19 cellular contexts compared by ENCODE assay signal in genomic region chr12:116945901-116946550, GRCh38. TPM values are rescaled to one million over a fixed set of nuclear protein-coding genes. Genes with fewer than 3 reads are reported as not detected.
DNase-seq lines count a peak whose midpoint lies in the region; ATAC-seq and TF ChIP-seq lines count a peak whose summit lies in the region.
"Had no signal": no experiment of that assay in that cellular context is flagged by ENCODE, and none has a peak within 500 bp of the region (broad histone marks: within the 10 kb centered on the region; RNA-seq: fewer than 3 reads in every experiment).

No MANE protein-coding gene starts in this region.

- no peak for TF ChIP-seq EP300 in neural cell (conservative IDR thresholded peaks at IDR 0.05; ENCODE audit: poor library complexity, severe bottlenecking)

- TF ChIP-seq CTCF in neural cell (IDR thresholded peaks at IDR 0.05; ENCODE audit: poor library complexity, severe bottlenecking) (no peak), mammary epithelial cell (conservative IDR thresholded peaks at IDR 0.05 in 1 of 2, IDR thresholded peaks at IDR 0.05 in 1 of 2; ENCODE audit: extremely low read depth in 1 of 2, insufficient read depth in 1 of 2, low read depth in 1 of 2, low read length in 2 of 2) (no peak)

- no peak overlapping the region for H3K4me2 ChIP-seq in neural cell (ENCODE audit: low read length)
- H3K4me2 ChIP-seq in mammary epithelial cell (ENCODE audit: insufficient read depth, low read depth, low read length): no peak overlapping the region
- H3K4me2 ChIP-seq: A549, GM23338 had no signal

- no peaks in the 10 kb centered on the region for H3F3A ChIP-seq in neural cell (ENCODE audit: insufficient read depth, low read length, poor library complexity, severe bottlenecking)

- CTCF ChIA-PET in mammary epithelial cell (lab: Charles Lee; ENCODE audit: low non-redundant PET): no interaction called here

- H2AFZ ChIP-seq in neural cell (ENCODE audit: low read depth, low read length): no peak overlapping the region
- no peak overlapping the region for H2AFZ ChIP-seq in mammary epithelial cell (ENCODE audit: low read depth, low read length)
- H2AFZ ChIP-seq: GM23338 had no signal

- H3K4me3 ChIP-seq in neural cell (ENCODE audit: low read length) (no peak overlapping the region), mammary epithelial cell (replicated peaks in 1 of 3; ENCODE audit: insufficient read depth in 1 of 3, low read depth in 2 of 3, low read length in 3 of 3) (no peak overlapping the region)
- H3K4me3 ChIP-seq: A549, GM23338 had no signal

- no peak overlapping the region for H3K9ac ChIP-seq in neural cell (ENCODE audit: low read length)
- no peak overlapping the region for H3K9ac ChIP-seq in mammary epithelial cell (ENCODE audit: insufficient read depth, low read length)

- no peaks in the 10 kb centered on the region for H3K4me1 ChIP-seq in mammary epithelial cell (ENCODE audit: insufficient read depth, low read length)
- H3K4me1 ChIP-seq: A549 had no signal

- WGBS in mammary epithelial cell (ENCODE audit: low coverage, missing lambda C conversion rate): 94% methylated on average over 5 of the region's 9 CpGs

- no peaks in the 10 kb centered on the region for H4K20me1 ChIP-seq in neural cell (ENCODE audit: insufficient read depth)
- no peaks in the 10 kb centered on the region for H4K20me1 ChIP-seq in mammary epithelial cell (ENCODE audit: insufficient read depth, low read length)

- TF ChIP-seq RAD21 in neural cell (conservative IDR thresholded peaks at IDR 0.05): no peak

- H3K27me3 ChIP-seq in neural cell (ENCODE audit: insufficient read depth, low read depth, low read length) (no peaks in the 10 kb centered on the region), mammary epithelial cell (ENCODE audit: insufficient read depth, low read length) (no peaks in the 10 kb centered on the region)

- peaks cover 6% of the 10 kb centered on the region for H3K36me3 ChIP-seq in neural cell (ENCODE audit: insufficient read depth, low read length)
- no peaks in the 10 kb centered on the region for H3K36me3 ChIP-seq in mammary epithelial cell (ENCODE audit: insufficient read depth, low read length)

- in situ Hi-C loops in mammary epithelial cell (cut with MboI; ENCODE audit: low sequenced_read_pairs in 2 of 2): no loop called here

- no peak for ATAC-seq in GM19452 (IDR thresholded peaks at IDR 0.05; ENCODE audit: unreplicated experiment)
- ATAC-seq: A549, GM23338, HepG2 had no signal

- dilution Hi-C loops in mammary epithelial cell (cut with HindIII; ENCODE audit: low sequenced_read_pairs): no loop called here

- no peaks in the 10 kb centered on the region for H3K9me2 ChIP-seq in neural cell (ENCODE audit: insufficient read depth, low read length)

- no peaks in the 10 kb centered on the region for H3K79me2 ChIP-seq in neural cell (replicated peaks; ENCODE audit: insufficient read depth, low read length)
- H3K79me2 ChIP-seq in mammary epithelial cell (ENCODE audit: insufficient read depth, low read length): no peaks in the 10 kb centered on the region

- H3K9me3 ChIP-seq in neural cell (ENCODE audit: low read length) (peaks cover 6% of the 10 kb centered on the region), mammary epithelial cell (replicated peaks; ENCODE audit: insufficient read depth, low read length) (peaks cover 4% of the 10 kb centered on the region)

- DNase-seq in NCI-H82 (lab: John Stamatoyannopoulos, UW) (peak; percentile 66), NCI-H82 treated with DMSO at 0.1 percent for 48 hours (lab: John Stamatoyannopoulos, UW; ENCODE audit: unreplicated experiment) (no peak), caudate nucleus (lab: John Stamatoyannopoulos, UW) (peak in 13 of 61 donors; percentile 1 to 80 (median 16)), mammary epithelial cell (no peak), RPMI8226 (no peak)
- DNase-seq: AML-193; CD4-positive, alpha-beta T cell; DMS153; DMS79; GDM1; HCEC 1CT; HFFc6 had no signal

- H3K27ac ChIP-seq in caudate nucleus (ENCODE audit: low read depth, low read length) (peak overlapping the region; percentile 39), neural cell (ENCODE audit: low read length) (peak overlapping the region; percentile 46), mammary epithelial cell (ENCODE audit: insufficient read depth, low read depth, low read length) (no peak overlapping the region)
- H3K27ac ChIP-seq: 22Rv1, A549, C4-2B had no signal

- intact Hi-C loops in mammary epithelial cell (cut with micrococcal nuclease): no loop called here

- no TSS peak for BruUV-seq in mammary epithelial cell (replicated peaks; lab: Mats Ljungman, UMichigan)

TF ChIP-seq in neural cell, 6 proteins besides CTCF, POLR2A, EP300 and RAD21:
- no peak for TF ChIP-seq SMC3 (conservative IDR thresholded peaks at IDR 0.05; ENCODE audit: poor library complexity)
- TF ChIP-seq REST (IDR thresholded peaks at IDR 0.05; ENCODE audit: borderline replicate concordance): no peak
- TF ChIP-seq TAF1 (IDR thresholded peaks at IDR 0.05; ENCODE audit: low read depth): no peak
- peak; percentile 19 for TF ChIP-seq POLR2AphosphoS5 (IDR thresholded peaks at IDR 0.05)

RNA-seq across cellular contexts. Expression of gene FBXW8, which starts 35.3 kb away (rescaled TPM):
- polyA plus RNA-seq in neural cell (4.9 and 5.6 TPM in 2 replicates), mammary epithelial cell (6.0 TPM)
- polyA minus RNA-seq in neural cell (13.3 and 15.3 TPM in 2 replicates), mammary epithelial cell (18.5 TPM)
- 10 to 100 TPM; 10.7 to 12.8 TPM for total RNA-seq in mammary epithelial cell
